8 cellular contexts compared by ENCODE assay signal in the genomic region with DNA sequence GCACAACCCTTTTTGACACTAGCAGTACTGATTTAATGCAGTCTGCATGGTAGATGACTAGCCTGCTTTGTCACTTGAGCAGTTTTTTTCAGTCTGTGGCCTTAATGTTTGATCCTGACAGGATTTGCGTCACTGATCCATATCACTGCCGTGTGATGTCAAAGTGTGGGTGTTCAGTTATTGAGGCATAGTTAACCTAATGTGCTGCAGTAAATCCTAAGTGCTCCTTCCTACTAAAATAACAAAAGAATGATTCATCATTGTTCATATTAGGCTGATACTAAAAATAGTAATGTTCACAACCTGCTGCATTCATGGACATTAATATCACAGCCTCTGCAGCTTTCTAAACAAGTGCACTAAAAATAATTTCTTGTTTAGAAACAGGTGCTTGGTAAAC.
DNase-seq lines count a peak whose midpoint lies in the region; ATAC-seq and TF ChIP-seq lines count a peak whose summit lies in the region.

No MANE protein-coding gene starts in this region.

- no peaks in the 10 kb centered on the region for H3K27me3 ChIP-seq in MG63
- H3K27me3 ChIP-seq in muscle layer of duodenum (ENCODE audit: low read depth, low read length) = no peaks in the 10 kb centered on the region
- no peaks in the 10 kb centered on the region for H3K27me3 ChIP-seq in BE2C

- H3K27ac ChIP-seq in muscle layer of duodenum (ENCODE audit: low read length) = peak overlapping the region; percentile 85

- TF ChIP-seq CTCF in BE2C (IDR thresholded peaks at IDR 0.05; ENCODE audit: low read depth, low read length) = no peak

- H3K9me3 ChIP-seq in MG63 (no peaks in the 10 kb centered on the region), muscle layer of duodenum (ENCODE audit: control insufficient read depth in 1 of 2, low read length in 2 of 2) (no peaks in the 10 kb centered on the region), BE2C (no peaks in the 10 kb centered on the region)

- H3K4me3 ChIP-seq in MG63 (no peak overlapping the region), muscle layer of duodenum (ENCODE audit: low read depth in 1 of 2, low read length in 2 of 2) (no peak overlapping the region), BE2C (ENCODE audit: low read depth, low read length) (no peak overlapping the region)

- no peak for ATAC-seq in GM18909 (IDR thresholded peaks at IDR 0.05; ENCODE audit: poor library complexity, unreplicated experiment)

- peaks cover 12 to 23% of the 10 kb centered on the region in 2 donors for H3K4me1 ChIP-seq in muscle layer of duodenum (ENCODE audit: control insufficient read depth in 1 of 2, insufficient read depth in 2 of 2, low read length in 2 of 2)
- peaks cover 32% of the 10 kb centered on the region for H3K4me1 ChIP-seq in BE2C

- DNase-seq in AG08395 (ENCODE audit: low spot score) (peak; percentile 32), MG63 (peak; percentile 20), dermis microvascular lymphatic vessel endothelial cell (ENCODE audit: low read depth in 2 of 2) (peak; percentile 91 to 94), BE2C (no peak), HuH-7.5 (ENCODE audit: low spot score) (no peak), NCI-H1105 treated with DMSO at 0.1 percent for 48 hours (lab: John Stamatoyannopoulos, UW) (no peak)

- no peaks in the 10 kb centered on the region for H3K36me3 ChIP-seq in MG63
- no peaks in the 10 kb centered on the region for H3K36me3 ChIP-seq in muscle layer of duodenum (ENCODE audit: control insufficient read depth in 1 of 2, insufficient read depth in 2 of 2, low read length in 2 of 2)
- H3K36me3 ChIP-seq in BE2C = no peaks in the 10 kb centered on the region

Comparison
In these comparisons a context has a peak if more than half of its experiments do, and no peak if none do; other contexts are left out.
1. DNase-seq: peak in AG08395 (single experiment), MG63 (single experiment) and dermis microvascular lymphatic vessel endothelial cell (2 of 2); none in BE2C (single experiment), HuH-7.5 (single experiment) and NCI-H1105 treated with DMSO at 0.1 percent for 48 hours (single experiment).